In genomic region chr1:6801998-6802397, GRCh38 we compare ENCODE assay signal across 2 cellular contexts.
TF ChIP-seq lines count a peak whose summit lies in the region.

No MANE protein-coding gene starts in this region.

TF ChIP-seq in SK-N-SH, 30 proteins besides CTCF, POLR2A, EP300 and RAD21 (continued from another document):
- no peak for TF ChIP-seq REST (IDR thresholded peaks at IDR 0.05; ENCODE audit: low read depth, low read length)
- no peak for TF ChIP-seq TAF1 (IDR thresholded peaks at IDR 0.05; ENCODE audit: borderline replicate concordance, low read depth, low read length)
- no peak for TF ChIP-seq CHD2 (IDR thresholded peaks at IDR 0.05; ENCODE audit: low read length, partially characterized antibody)
- no peak for TF ChIP-seq MEF2A (IDR thresholded peaks at IDR 0.05; ENCODE audit: borderline replicate concordance, low read depth)
- no peak for TF ChIP-seq POLR2AphosphoS5 (IDR thresholded peaks at IDR 0.05; ENCODE audit: low read depth, low read length)
- no peak for TF ChIP-seq FOSL2 (IDR thresholded peaks at IDR 0.05; ENCODE audit: borderline replicate concordance, low read depth)
- no peak for TF ChIP-seq FOXM1 (IDR thresholded peaks at IDR 0.05; ENCODE audit: low read depth)
- TF ChIP-seq MAX (IDR thresholded peaks at IDR 0.05; ENCODE audit: low read depth): no peak
- no peak for TF ChIP-seq RXRA (IDR thresholded peaks at IDR 0.05; ENCODE audit: borderline replicate concordance, low read depth)
- TF ChIP-seq YY1 (IDR thresholded peaks at IDR 0.05; ENCODE audit: low read depth): no peak
- TF ChIP-seq IRF3 (IDR thresholded peaks at IDR 0.05; ENCODE audit: low read depth, low read length): no peak
- no peak for TF ChIP-seq SMC3 (IDR thresholded peaks at IDR 0.05; ENCODE audit: low read depth, low read length)
- no peak for TF ChIP-seq MXI1 (IDR thresholded peaks at IDR 0.05; ENCODE audit: low read depth, low read length)

TF ChIP-seq in SK-N-SH treated with all-trans-retinoic acid at 6 μM for 48 hours, 23 proteins besides CTCF, POLR2A, EP300 and RAD21 (continued from another document):
- no peak for TF ChIP-seq TSHZ2 (CRISPR knock-in tag; IDR thresholded peaks at IDR 0.05)
- TF ChIP-seq RARB (CRISPR knock-in tag; IDR thresholded peaks at IDR 0.05): no peak
- no peak for TF ChIP-seq GLIS3 (CRISPR knock-in tag; IDR thresholded peaks at IDR 0.05)
- TF ChIP-seq ZNF70 (CRISPR knock-in tag; IDR thresholded peaks at IDR 0.05): no peak
- no peak for TF ChIP-seq TOX (CRISPR knock-in tag; IDR thresholded peaks at IDR 0.05; ENCODE audit: borderline replicate concordance)
- no peak for TF ChIP-seq ZNF8 (CRISPR knock-in tag; IDR thresholded peaks at IDR 0.05)
- no peak for TF ChIP-seq BACH2 (CRISPR knock-in tag; IDR thresholded peaks at IDR 0.05; ENCODE audit: borderline replicate concordance)
- TF ChIP-seq ZNF565 (CRISPR knock-in tag; conservative IDR thresholded peaks at IDR 0.05; ENCODE audit: low read depth): no peak
- TF ChIP-seq ARNTL (CRISPR knock-in tag; IDR thresholded peaks at IDR 0.05; ENCODE audit: borderline replicate concordance, low read depth): no peak
- TF ChIP-seq CREB5 (CRISPR knock-in tag; IDR thresholded peaks at IDR 0.05; ENCODE audit: low read depth): no peak
- TF ChIP-seq ZFP3 (CRISPR knock-in tag; IDR thresholded peaks at IDR 0.05): no peak
- TF ChIP-seq ZC3H10 (CRISPR knock-in tag; IDR thresholded peaks at IDR 0.05): no peak
